In genomic region chr3:44437800-44438199, GRCh38 we compare ENCODE assay signal across 1 cellular context.
TF ChIP-seq lines count a peak whose summit lies in the region.

No MANE protein-coding gene starts in this region.

TF ChIP-seq in K562, 482 proteins besides CTCF, POLR2A, EP300 and RAD21 (continued from another document and continues in another):
- peak; percentile 81; the same call in 1 of the 2 replicates for TF ChIP-seq ZNF165 (CRISPR knock-in tag; IDR thresholded peaks at IDR 0.05; ENCODE audit: borderline replicate concordance)
- TF ChIP-seq ATF6 (CRISPR knock-in tag; IDR thresholded peaks at IDR 0.05), result no peak
- no peak for TF ChIP-seq SIN3B (IDR thresholded peaks at IDR 0.05; ENCODE audit: low read depth)
- TF ChIP-seq HMBOX1 (IDR thresholded peaks at IDR 0.05), result no peak
- no peak for TF ChIP-seq ZNF232 (CRISPR knock-in tag; IDR thresholded peaks at IDR 0.05)
- no peak for TF ChIP-seq NFE2 (IDR thresholded peaks at IDR 0.05; ENCODE audit: low read depth)
- peak; percentile 95 for TF ChIP-seq SMAD4 (CRISPR knock-in tag; conservative IDR thresholded peaks at IDR 0.05)
- TF ChIP-seq BRCA1 (IDR thresholded peaks at IDR 0.05), result no peak
- TF ChIP-seq BRCA1 (CRISPR knock-in tag; IDR thresholded peaks at IDR 0.05), result no peak
- no peak for TF ChIP-seq RBM22 (IDR thresholded peaks at IDR 0.05; ENCODE audit: low read depth, low read length, poor library complexity, severe bottlenecking)
- peak; percentile 77; the same call in 1 of the 2 replicates for TF ChIP-seq HSF4 (CRISPR knock-in tag; IDR thresholded peaks at IDR 0.05; ENCODE audit: borderline replicate concordance)
- TF ChIP-seq NR3C1 (CRISPR knock-in tag; IDR thresholded peaks at IDR 0.05), result no peak
- TF ChIP-seq KLF6 (CRISPR knock-in tag; IDR thresholded peaks at IDR 0.05; ENCODE audit: borderline replicate concordance), result peak; percentile 96
- TF ChIP-seq ZNF592 (IDR thresholded peaks at IDR 0.05), result peak; percentile 99
- no peak for TF ChIP-seq RBM39 (optimal IDR thresholded peaks at IDR 0.05; ENCODE audit: low read depth, low read length)
- TF ChIP-seq BCLAF1 (IDR thresholded peaks at IDR 0.05; ENCODE audit: borderline replicate concordance in 1 of 2, control insufficient read depth in 1 of 2, low read depth in 2 of 2, low read length in 1 of 2), result no peak
- TF ChIP-seq ZNF695 (CRISPR knock-in tag; IDR thresholded peaks at IDR 0.05), result peak; percentile 83; the same call in 1 of the 2 replicates
- TF ChIP-seq KAT2B (IDR thresholded peaks at IDR 0.05; ENCODE audit: low read depth, low read length), result no peak
- TF ChIP-seq KHSRP (IDR thresholded peaks at IDR 0.05), result no peak
- TF ChIP-seq CCAR2 (IDR thresholded peaks at IDR 0.05; ENCODE audit: low read depth, low read length), result no peak
- TF ChIP-seq ZNF124 (CRISPR knock-in tag; IDR thresholded peaks at IDR 0.05), result no peak
- no peak for TF ChIP-seq ZNF655 (CRISPR knock-in tag; IDR thresholded peaks at IDR 0.05)
- TF ChIP-seq IFI16 (CRISPR knock-in tag; IDR thresholded peaks at IDR 0.05), result peak; percentile 85
- no peak for TF ChIP-seq ADNP (tag; IDR thresholded peaks at IDR 0.05)
- TF ChIP-seq SMAD2 (IDR thresholded peaks at IDR 0.05; ENCODE audit: low read depth, low read length), result no peak
- no peak for TF ChIP-seq CTCFL (IDR thresholded peaks at IDR 0.05; ENCODE audit: borderline replicate concordance, insufficient read depth, low read depth, low read length, poor library complexity, severe bottlenecking)
- TF ChIP-seq CEBPZ (IDR thresholded peaks at IDR 0.05; ENCODE audit: borderline replicate concordance, low read depth, low read length), result no peak
- TF ChIP-seq TEAD1 (CRISPR knock-in tag; IDR thresholded peaks at IDR 0.05), result peak in 1 of 2 experiments; percentile 93; a peak in 2 of 4 replicates
- no peak for TF ChIP-seq KDM2B (CRISPR knock-in tag; IDR thresholded peaks at IDR 0.05)
- no peak for TF ChIP-seq RFX1 (IDR thresholded peaks at IDR 0.05)
- TF ChIP-seq PREB (CRISPR knock-in tag; IDR thresholded peaks at IDR 0.05), result no peak
- peak; percentile 82 for TF ChIP-seq ID3 (CRISPR knock-in tag; IDR thresholded peaks at IDR 0.05)
- TF ChIP-seq ID3 (tag; IDR thresholded peaks at IDR 0.05), result peak; percentile 98
- no peak for TF ChIP-seq HNRNPL (IDR thresholded peaks at IDR 0.05; ENCODE audit: low read depth, low read length)
- no peak for TF ChIP-seq FOXA3 (CRISPR knock-in tag; conservative IDR thresholded peaks at IDR 0.05 in 1 of 2, IDR thresholded peaks at IDR 0.05 in 1 of 2)
- no peak for TF ChIP-seq STAG1 (CRISPR knock-in tag; IDR thresholded peaks at IDR 0.05; ENCODE audit: borderline replicate concordance)
- no peak for TF ChIP-seq CSDE1 (IDR thresholded peaks at IDR 0.05)
- TF ChIP-seq CHD2 (IDR thresholded peaks at IDR 0.05; ENCODE audit: low read depth, low read length), result no peak
- peak; percentile 86; the same call in 1 of the 2 replicates for TF ChIP-seq FOXO4 (CRISPR knock-in tag; IDR thresholded peaks at IDR 0.05)
- TF ChIP-seq CXXC5 (CRISPR knock-in tag; IDR thresholded peaks at IDR 0.05), result peak; percentile 86
